1 cellular context compared by ENCODE assay signal in genomic region chr6:50602191-50602810, GRCh38.
TF ChIP-seq lines count a peak whose summit lies in the region.

No MANE protein-coding gene starts in this region.

TF ChIP-seq in WTC11, 78 proteins besides CTCF, POLR2A, EP300 and RAD21 (continued from another document):
- TF ChIP-seq ZSCAN18 (CRISPR knock-in tag; IDR thresholded peaks at IDR 0.05) (no peak), ZNF532 (CRISPR knock-in tag; IDR thresholded peaks at IDR 0.05; ENCODE audit: borderline replicate concordance) (no peak), ZBTB43 (CRISPR knock-in tag; IDR thresholded peaks at IDR 0.05) (no peak), ZNF281 (CRISPR knock-in tag; IDR thresholded peaks at IDR 0.05) (no peak), FOXJ3 (CRISPR knock-in tag; IDR thresholded peaks at IDR 0.05; ENCODE audit: borderline replicate concordance) (no peak)
